In genomic region chr5:142697846-142698245, GRCh38 we compare ENCODE assay signal across 10 cellular contexts. TPM values are rescaled to one million over a fixed set of nuclear protein-coding genes. Genes with fewer than 3 reads are reported as not detected.
A peak's percentile ranks its signal among the peaks of the same experiment; 100 is the strongest.
DNase-seq lines count a peak whose midpoint lies in the region; ATAC-seq and TF ChIP-seq lines count a peak whose summit lies in the region.
"Had no signal": no experiment of that assay in that cellular context is flagged by ENCODE, and none has a peak within 500 bp of the region (broad histone marks: within the 10 kb centered on the region; RNA-seq: fewer than 3 reads in every experiment).

No MANE protein-coding gene starts in this region.

- H2AFZ ChIP-seq in smooth muscle cell (ENCODE audit: low read depth) (no peak overlapping the region), Karpas-422 (ENCODE audit: low read length) (no peak overlapping the region)

- H3K4me2 ChIP-seq in smooth muscle cell (peak overlapping the region; percentile 67), Karpas-422 (ENCODE audit: low read depth, low read length, poor library complexity, severe bottlenecking) (no peak overlapping the region)

- no peak overlapping the region for H3K4me3 Mint-ChIP-seq in brain
- no peak overlapping the region for H3K4me3 Mint-ChIP-seq in activated CD8-positive, alpha-beta memory T cell treated with anti-CD3 and anti-CD28 coated beads, Interleukin-2, amount 10 ng/mL, durations not matched to agents 7 days and 5 days
- H3K4me3 Mint-ChIP-seq: nephron progenitor cell had no signal

- H3F3A ChIP-seq in smooth muscle cell (ENCODE audit: low read depth): peaks cover 3% of the 10 kb centered on the region

- peaks cover 16% of the 10 kb centered on the region for H3K4me1 ChIP-seq in HEK293 (ENCODE audit: control insufficient read depth, insufficient read depth, low read length)
- peaks cover 8% of the 10 kb centered on the region for H3K4me1 ChIP-seq in right cardiac atrium (ENCODE audit: control insufficient read depth, insufficient read depth, low read length)
- peaks cover 10% of the 10 kb centered on the region for H3K4me1 ChIP-seq in smooth muscle cell (ENCODE audit: low read depth)
- H3K4me1 ChIP-seq in Karpas-422 (ENCODE audit: low read length): no peaks in the 10 kb centered on the region

- H3K9me3 ChIP-seq in HEK293 (ENCODE audit: control insufficient read depth, insufficient read depth, low read depth, low read length) (no peaks in the 10 kb centered on the region), right cardiac atrium (ENCODE audit: control insufficient read depth, low read length) (no peaks in the 10 kb centered on the region), smooth muscle cell (replicated peaks; ENCODE audit: low read depth) (no peaks in the 10 kb centered on the region), Karpas-422 (ENCODE audit: low read length) (no peaks in the 10 kb centered on the region)
- H3K9me3 ChIP-seq: MG63 had no signal

- H3K9me2 ChIP-seq in Karpas-422 (replicated peaks; ENCODE audit: insufficient read depth, low read length): no peaks in the 10 kb centered on the region

- H3K4me1 Mint-ChIP-seq in brain: peaks cover 30% of the 10 kb centered on the region
- H3K4me1 Mint-ChIP-seq in activated CD8-positive, alpha-beta memory T cell treated with anti-CD3 and anti-CD28 coated beads, Interleukin-2, amount 10 ng/mL, durations not matched to agents 7 days and 5 days: no peaks in the 10 kb centered on the region

- H3K36me3 ChIP-seq in HEK293 (ENCODE audit: control insufficient read depth in 2 of 2, insufficient read depth in 1 of 2, low read length in 2 of 2) (no peaks in the 10 kb centered on the region), smooth muscle cell (ENCODE audit: low read depth) (no peaks in the 10 kb centered on the region), Karpas-422 (ENCODE audit: insufficient read depth, low read length) (no peaks in the 10 kb centered on the region)
- H3K36me3 ChIP-seq: MG63 had no signal

- TF ChIP-seq CTCF in HEK293 (tag by site-specific recombination; IDR thresholded peaks at IDR 0.05): no peak
- TF ChIP-seq CTCF in brain (conservative IDR thresholded peaks at IDR 0.05): no peak
- TF ChIP-seq CTCF in smooth muscle cell (IDR thresholded peaks at IDR 0.05; ENCODE audit: borderline replicate concordance, insufficient read depth, poor library complexity, severe bottlenecking): no peak

- no peaks in the 10 kb centered on the region for H3K79me2 ChIP-seq in smooth muscle cell (ENCODE audit: low read depth)
- H3K79me2 ChIP-seq in Karpas-422 (ENCODE audit: low read length): no peaks in the 10 kb centered on the region

- CTCF ChIA-PET in HEK293 (lab: Yijun Ruan, JAX): interaction anchor here (0.6 to 8.7 kb wide), 33 partner anchors 12 to 1783 kb away, joined by 3 to 232 read pairs (median 8); partner anchors contain the start of gene FGF1
- CTCF ChIA-PET in activated CD8-positive, alpha-beta memory T cell treated with anti-CD3 and anti-CD28 coated beads, Interleukin-2, amount 10 ng/mL, durations not matched to agents 7 days and 5 days (lab: Charles Lee): interaction anchor here (1.1 to 3.9 kb wide), 14 partner anchors 8 to 762 kb away, joined by 3 to 51 read pairs (median 4); partner anchors contain the start of gene FGF1

- no peaks in the 10 kb centered on the region for H3K27me3 Mint-ChIP-seq in brain
- H3K27me3 Mint-ChIP-seq in activated CD8-positive, alpha-beta memory T cell treated with anti-CD3 and anti-CD28 coated beads, Interleukin-2, amount 10 ng/mL, durations not matched to agents 7 days and 5 days: peaks cover 12% of the 10 kb centered on the region

- H4K20me1 ChIP-seq in smooth muscle cell (ENCODE audit: low read depth) (no peaks in the 10 kb centered on the region), Karpas-422 (ENCODE audit: insufficient read depth, low read depth, low read length) (no peaks in the 10 kb centered on the region)

- no peaks in the 10 kb centered on the region for H3K27me3 ChIP-seq in right cardiac atrium (ENCODE audit: control insufficient read depth, insufficient read depth)
- no peaks in the 10 kb centered on the region for H3K27me3 ChIP-seq in smooth muscle cell (ENCODE audit: low read depth)
- no peaks in the 10 kb centered on the region for H3K27me3 ChIP-seq in Karpas-422 (ENCODE audit: low read length)
- H3K27me3 ChIP-seq: MG63 had no signal

- H3K9me3 Mint-ChIP-seq in brain: no peaks in the 10 kb centered on the region
- no peaks in the 10 kb centered on the region for H3K9me3 Mint-ChIP-seq in activated CD8-positive, alpha-beta memory T cell treated with anti-CD3 and anti-CD28 coated beads, Interleukin-2, amount 10 ng/mL, durations not matched to agents 7 days and 5 days (ENCODE audit: low read depth)
- H3K9me3 Mint-ChIP-seq: nephron progenitor cell had no signal

- DNase-seq in right cardiac atrium: peak; percentile 44 to 76 (median 70)
- DNase-seq in smooth muscle cell (lab: John Stamatoyannopoulos, UW; ENCODE audit: unreplicated experiment): no peak
- no peak for DNase-seq in Karpas-422
- DNase-seq in activated CD8-positive, alpha-beta memory T cell treated with anti-CD3 and anti-CD28 coated beads, Interleukin-2, amount 10 ng/mL, durations not matched to agents 7 days and 5 days: no peak
- DNase-seq in stimulated activated CD4-positive, alpha-beta T cell treated with anti-CD3 and anti-CD28 coated beads, Interleukin-4, amount 100 ng/mL, for 4 hours: no peak
- DNase-seq: MG63, nephron progenitor cell had no signal

- H3K36me3 Mint-ChIP-seq in brain: no peaks in the 10 kb centered on the region
- H3K36me3 Mint-ChIP-seq in activated CD8-positive, alpha-beta memory T cell treated with anti-CD3 and anti-CD28 coated beads, Interleukin-2, amount 10 ng/mL, durations not matched to agents 7 days and 5 days: no peaks in the 10 kb centered on the region

- H3K4me3 ChIP-seq in HEK293 (ENCODE audit: low read depth, low read length) (no peak overlapping the region), right cardiac atrium (ENCODE audit: low read length) (peak overlapping the region; percentile 54), smooth muscle cell (no peak overlapping the region), Karpas-422 (ENCODE audit: low read length) (no peak overlapping the region)
- H3K4me3 ChIP-seq: MG63 had no signal

- H3K9ac ChIP-seq in smooth muscle cell (ENCODE audit: low read depth) (no peak overlapping the region), Karpas-422 (ENCODE audit: low read length) (no peak overlapping the region)

- POLR2A ChIA-PET in HEK293 (lab: Yijun Ruan, JAX): interaction anchor here (1.1 to 2.1 kb wide), 2 partner anchors 21 to 42 kb away, joined by 4 to 9 read pairs; no protein-coding TSS in a partner anchor

- ATAC-seq in right cardiac atrium (peak; percentile 73), GM18498 (IDR thresholded peaks at IDR 0.05; ENCODE audit: unreplicated experiment) (no peak)
- no peak for ATAC-seq in activated CD8-positive, alpha-beta memory T cell treated with anti-CD3 and anti-CD28 coated beads, Interleukin-2, amount 10 ng/mL, durations not matched to agents 7 days and 5 days

- peak overlapping the region in 3 of 5 experiments; percentile 9 to 58 (median 36) for H3K27ac Mint-ChIP-seq in brain
- H3K27ac Mint-ChIP-seq in activated CD8-positive, alpha-beta memory T cell treated with anti-CD3 and anti-CD28 coated beads, Interleukin-2, amount 10 ng/mL, durations not matched to agents 7 days and 5 days: no peak overlapping the region
- H3K27ac Mint-ChIP-seq: nephron progenitor cell had no signal

- WGBS in right cardiac atrium: 33% methylated on average over 3 of the region's 3 CpGs
- WGBS in smooth muscle cell (ENCODE audit: low lambda C conversion rate): 90% methylated on average over 3 of the region's 3 CpGs

- no peak overlapping the region for H3K27ac ChIP-seq in HEK293 (ENCODE audit: extremely low read depth, low read depth, low read length)
- peak overlapping the region; percentile 91 for H3K27ac ChIP-seq in right cardiac atrium (ENCODE audit: low read length)
- H3K27ac ChIP-seq in smooth muscle cell (ENCODE audit: low read depth): peak overlapping the region; percentile 72
- no peak overlapping the region for H3K27ac ChIP-seq in Karpas-422 (ENCODE audit: low read length)

- intact Hi-C loops in right cardiac atrium (cut with DNase I): loop anchor here (2.0 to 10.0 kb wide), 8 partner anchors 41 to 551 kb away; no protein-coding TSS in a partner anchor

RNA-seq across cellular contexts. Expression of gene FGF1, which starts 12.0 kb away (rescaled TPM):
- polyA plus RNA-seq in brain (ENCODE audit: insufficient read depth, low read depth, low replicate concordance) (58.0 TPM), right cardiac atrium (25.0 TPM), smooth muscle cell (50.2 and 91.7 TPM in 2 replicates)
- total RNA-seq in right cardiac atrium (10 to 100 TPM; 23.1 to 39.2 (median 30.0) TPM), smooth muscle cell (36.5 and 111 TPM in 2 replicates)
- total RNA-seq in Karpas-422 (2014; rRNA removed; shearing (Covaris generic); ENCODE audit: low replicate concordance): not detected in 2 replicates
- total RNA-seq in activated CD8-positive, alpha-beta memory T cell treated with anti-CD3 and anti-CD28 coated beads, Interleukin-2, amount 10 ng/mL, durations not matched to agents 7 days and 5 days: not detected

Comparison
In these comparisons a context has a peak if more than half of its experiments do, and no peak if none do; other contexts are left out.
1. H3K27ac ChIP-seq: peak in right cardiac atrium (single experiment) and smooth muscle cell (single experiment); none in HEK293 (single experiment) and Karpas-422 (single experiment).
2. ATAC-seq: peak in right cardiac atrium (2 of 2); none in activated CD8-positive, alpha-beta memory T cell treated with anti-CD3 and anti-CD28 coated beads, Interleukin-2, amount 10 ng/mL, durations not matched to agents 7 days and 5 days (single experiment) and GM18498 (single experiment).
3. DNase-seq: peak in right cardiac atrium (3 of 3); none in smooth muscle cell (single experiment), Karpas-422 (single experiment), activated CD8-positive, alpha-beta memory T cell treated with anti-CD3 and anti-CD28 coated beads, Interleukin-2, amount 10 ng/mL, durations not matched to agents 7 days and 5 days (single experiment) and stimulated activated CD4-positive, alpha-beta T cell treated with anti-CD3 and anti-CD28 coated beads, Interleukin-4, amount 100 ng/mL, for 4 hours (0 of 2).
4. RNA of gene FGF1, which starts 12.0 kb away (total RNA-seq): 36.5 to 111 TPM in smooth muscle cell and 23.1 to 39.2 TPM in right cardiac atrium; not detected in Karpas-422 and not detected in activated CD8-positive, alpha-beta memory T cell treated with anti-CD3 and anti-CD28 coated beads, Interleukin-2, amount 10 ng/mL, durations not matched to agents 7 days and 5 days; every median in the first group is over 10 times any median in the second.